Comparison of ENCODE assay signal across 12 cellular contexts in the genomic region with DNA sequence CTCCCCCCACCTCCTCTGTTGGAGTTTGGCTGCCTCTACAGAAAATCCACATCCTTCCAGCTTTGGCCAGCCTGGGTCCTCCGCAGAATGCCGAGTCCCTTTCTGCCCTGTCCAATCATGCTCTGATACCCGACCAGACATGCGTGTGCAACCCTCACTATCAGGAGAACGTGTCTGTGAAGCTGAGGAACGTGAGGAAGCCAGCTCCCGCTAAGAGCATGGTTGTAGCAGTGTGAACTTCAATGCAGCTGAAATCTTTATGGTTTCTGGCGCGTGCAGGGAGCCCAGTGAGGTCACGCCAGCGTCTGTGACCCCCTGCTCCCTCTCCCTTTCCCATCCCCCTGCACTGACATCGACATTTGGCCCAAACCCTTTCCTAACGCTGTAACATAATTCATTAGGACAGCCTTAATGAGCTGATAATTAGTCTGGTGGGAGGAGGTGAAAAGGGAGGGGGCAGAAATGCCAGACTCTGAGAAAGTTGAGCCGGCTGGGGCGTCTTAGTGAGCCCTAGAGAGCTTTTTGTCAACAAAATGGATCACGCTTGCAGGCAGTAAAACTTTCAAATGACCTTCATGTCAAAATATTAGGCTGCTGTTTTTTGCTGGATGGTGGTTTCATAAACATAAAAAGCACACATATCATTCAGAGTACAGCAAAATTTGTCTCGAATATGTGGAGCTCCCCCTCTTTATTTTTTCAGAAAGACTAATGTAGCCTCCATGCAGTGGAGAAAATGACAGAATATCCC.
DNase-seq lines count a peak whose midpoint lies in the region; ATAC-seq, FAIRE-seq and TF ChIP-seq lines count a peak whose summit lies in the region.
"Had no signal": no experiment of that assay in that cellular context is flagged by ENCODE, and none has a peak within 500 bp of the region (broad histone marks: within the 10 kb centered on the region; RNA-seq: fewer than 3 reads in every experiment).

No MANE protein-coding gene starts in this region.

- 82% methylated on average over 17 of the region's 17 CpGs for WGBS in ectodermal cell, 2 experiments

- FAIRE-seq in GM12891 (lab: Jason Lieb, UNC), result peak; percentile 13

- H3K27me3 ChIP-seq in ectodermal cell (ENCODE audit: control insufficient read depth, insufficient read depth, low read length, poor library complexity, severe bottlenecking) (no peaks in the 10 kb centered on the region), skeletal muscle satellite cell (ENCODE audit: control insufficient read depth, insufficient read depth, low read length) (no peaks in the 10 kb centered on the region)

- peak overlapping the region; percentile 9 for H3K27ac ChIP-seq in ectodermal cell (ENCODE audit: insufficient read depth, low read depth, low read length, poor library complexity, severe bottlenecking)

- peaks cover 15% of the 10 kb centered on the region for H3K27me3 Mint-ChIP-seq in activated naive CD4-positive, alpha-beta T cell treated with anti-CD3 and anti-CD28 coated beads for 36 hours (ENCODE audit: low read depth)
- peaks cover 5% of the 10 kb centered on the region for H3K27me3 Mint-ChIP-seq in activated CD4-positive, alpha-beta memory T cell treated with anti-CD3 and anti-CD28 coated beads for 36 hours
- H3K27me3 Mint-ChIP-seq: activated CD4-positive, alpha-beta T cell treated with anti-CD3 and anti-CD28 coated beads, Interleukin-2, amount 10 ng/mL, durations not matched to agents 24 days and 14 days had no signal

- ATAC-seq in HG03108 (IDR thresholded peaks at IDR 0.05; ENCODE audit: unreplicated experiment), result no peak
- ATAC-seq in HG03175 (IDR thresholded peaks at IDR 0.05; ENCODE audit: unreplicated experiment), result no peak

- H3K9me3 Mint-ChIP-seq in activated naive CD4-positive, alpha-beta T cell treated with anti-CD3 and anti-CD28 coated beads for 36 hours, result peaks cover 12% of the 10 kb centered on the region
- H3K9me3 Mint-ChIP-seq in activated CD4-positive, alpha-beta memory T cell treated with anti-CD3 and anti-CD28 coated beads for 36 hours, result peaks cover 12% of the 10 kb centered on the region

- H3K4me3 ChIP-seq in ectodermal cell (ENCODE audit: insufficient read depth, low read depth, low read length) (no peak overlapping the region), skeletal muscle satellite cell (ENCODE audit: low read length) (no peak overlapping the region)

- H3K4me2 ChIP-seq in skeletal muscle satellite cell (ENCODE audit: low read length), result peak overlapping the region; percentile 42

- POLR2A ChIA-PET in activated CD4-positive, alpha-beta memory T cell treated with anti-CD3 and anti-CD28 coated beads for 36 hours (lab: Charles Lee), result interaction anchor here (0.6 kb wide), 1 partner anchor 359 kb away, joined by 4 read pairs; no protein-coding TSS in a partner anchor

- peaks cover 18% of the 10 kb centered on the region for H3K4me1 ChIP-seq in ectodermal cell (ENCODE audit: control insufficient read depth, insufficient read depth, low read length)
- no peaks in the 10 kb centered on the region for H3K4me1 ChIP-seq in skeletal muscle satellite cell (ENCODE audit: control insufficient read depth, insufficient read depth, low read length)

- no peaks in the 10 kb centered on the region for H3K4me1 Mint-ChIP-seq in activated naive CD4-positive, alpha-beta T cell treated with anti-CD3 and anti-CD28 coated beads for 36 hours (ENCODE audit: low read depth)
- H3K4me1 Mint-ChIP-seq in activated CD4-positive, alpha-beta memory T cell treated with anti-CD3 and anti-CD28 coated beads for 36 hours (ENCODE audit: low read depth), result no peaks in the 10 kb centered on the region
- H3K4me1 Mint-ChIP-seq: activated CD4-positive, alpha-beta T cell treated with anti-CD3 and anti-CD28 coated beads, Interleukin-2, amount 10 ng/mL, durations not matched to agents 24 days and 14 days; CD4-positive, CD25-positive, alpha-beta regulatory T cell had no signal

- intact Hi-C loops in activated naive CD4-positive, alpha-beta T cell treated with anti-CD3 and anti-CD28 coated beads for 36 hours (cut with micrococcal nuclease), result no loop called here
- intact Hi-C loops in activated CD4-positive, alpha-beta memory T cell treated with anti-CD3 and anti-CD28 coated beads for 36 hours (cut with micrococcal nuclease), result no loop called here

- no peaks in the 10 kb centered on the region for H3K36me3 Mint-ChIP-seq in activated naive CD4-positive, alpha-beta T cell treated with anti-CD3 and anti-CD28 coated beads for 36 hours (ENCODE audit: low read depth)
- no peaks in the 10 kb centered on the region for H3K36me3 Mint-ChIP-seq in activated CD4-positive, alpha-beta memory T cell treated with anti-CD3 and anti-CD28 coated beads for 36 hours
- H3K36me3 Mint-ChIP-seq: CD4-positive, CD25-positive, alpha-beta regulatory T cell had no signal

- H3K36me3 ChIP-seq in ectodermal cell (ENCODE audit: control insufficient read depth, insufficient read depth, low read length) (no peaks in the 10 kb centered on the region), skeletal muscle satellite cell (ENCODE audit: insufficient read depth, low read length) (no peaks in the 10 kb centered on the region)

- CTCF ChIA-PET in activated naive CD4-positive, alpha-beta T cell treated with anti-CD3 and anti-CD28 coated beads for 36 hours (lab: Charles Lee), result no interaction called here
- CTCF ChIA-PET in activated CD4-positive, alpha-beta memory T cell treated with anti-CD3 and anti-CD28 coated beads for 36 hours (lab: Charles Lee), result no interaction called here

- no peak overlapping the region for H3K4me3 Mint-ChIP-seq in activated naive CD4-positive, alpha-beta T cell treated with anti-CD3 and anti-CD28 coated beads for 36 hours
- no peak overlapping the region for H3K4me3 Mint-ChIP-seq in activated CD4-positive, alpha-beta memory T cell treated with anti-CD3 and anti-CD28 coated beads for 36 hours
- H3K4me3 Mint-ChIP-seq: activated CD4-positive, alpha-beta T cell treated with anti-CD3 and anti-CD28 coated beads, Interleukin-2, amount 10 ng/mL, durations not matched to agents 24 days and 14 days; CD4-positive, CD25-positive, alpha-beta regulatory T cell had no signal

- no peak for TF ChIP-seq POLR2A in GM12891 (IDR thresholded peaks at IDR 0.05; ENCODE audit: low read depth, low read length)

- H3K27ac Mint-ChIP-seq in activated naive CD4-positive, alpha-beta T cell treated with anti-CD3 and anti-CD28 coated beads for 36 hours, result no peak overlapping the region
- no peak overlapping the region for H3K27ac Mint-ChIP-seq in activated CD4-positive, alpha-beta memory T cell treated with anti-CD3 and anti-CD28 coated beads for 36 hours
- H3K27ac Mint-ChIP-seq: activated CD4-positive, alpha-beta T cell treated with anti-CD3 and anti-CD28 coated beads, Interleukin-2, amount 10 ng/mL, durations not matched to agents 24 days and 14 days; CD4-positive, CD25-positive, alpha-beta regulatory T cell had no signal

- no peak for DNase-seq in GM12891 (ENCODE audit: insufficient read length, low spot score)
- DNase-seq in left kidney (ENCODE audit: low read depth, low spot score), result peak; percentile 90
- DNase-seq in activated naive CD4-positive, alpha-beta T cell treated with anti-CD3 and anti-CD28 coated beads for 36 hours, result no peak
- no peak for DNase-seq in activated CD4-positive, alpha-beta memory T cell treated with anti-CD3 and anti-CD28 coated beads for 36 hours
- DNase-seq: activated CD4-positive, alpha-beta T cell treated with anti-CD3 and anti-CD28 coated beads, Interleukin-2, amount 10 ng/mL, durations not matched to agents 24 days and 14 days; activated effector memory CD4-positive, alpha-beta T cell treated with Interleukin-2 at 50 U/mL for 16 hours; CD4-positive, CD25-positive, alpha-beta regulatory T cell; NCI-H1930 had no signal

- no peaks in the 10 kb centered on the region for H3K9me3 ChIP-seq in ectodermal cell (ENCODE audit: control insufficient read depth, low read length)
- H3K9me3 ChIP-seq in skeletal muscle satellite cell (replicated peaks; ENCODE audit: low read length), result no peaks in the 10 kb centered on the region

- H3K9ac ChIP-seq in skeletal muscle satellite cell (ENCODE audit: low read depth, low read length), result no peak overlapping the region

TF ChIP-seq in GM12891, 5 proteins besides CTCF, POLR2A, EP300 and RAD21:
- TF ChIP-seq SPI1 (IDR thresholded peaks at IDR 0.05; ENCODE audit: low read depth, low read length) (no peak), PAX5 (IDR thresholded peaks at IDR 0.05; ENCODE audit: insufficient read depth, low read length, severe bottlenecking) (no peak), POU2F2 (IDR thresholded peaks at IDR 0.05; ENCODE audit: low read depth, low read length) (no peak), POLR2AphosphoS5 (IDR thresholded peaks at IDR 0.05; ENCODE audit: low read depth, low read length) (no peak), TAF1 (IDR thresholded peaks at IDR 0.05; ENCODE audit: low read depth, low read length) (no peak)
